Comparison of ENCODE assay signal across 11 cellular contexts in genomic region chr6:117463762-117464665, GRCh38. TPM values are rescaled to one million over a fixed set of nuclear protein-coding genes. Genes with fewer than 3 reads are reported as not detected.
DNase-seq lines count a peak whose midpoint lies in the region; ATAC-seq and TF ChIP-seq lines count a peak whose summit lies in the region.
"Had no signal": no experiment of that assay in that cellular context is flagged by ENCODE, and none has a peak within 500 bp of the region (broad histone marks: within the 10 kb centered on the region; RNA-seq: fewer than 3 reads in every experiment).

No MANE protein-coding gene starts in this region.

- H2BK20ac ChIP-seq in H9 (ENCODE audit: low read depth, low read length, poor library complexity, severe bottlenecking): no peak overlapping the region

- no peaks in the 10 kb centered on the region for H3K27me3 ChIP-seq in H9 (ENCODE audit: insufficient read depth, low read length)
- H3K27me3 ChIP-seq: neural progenitor cell had no signal

- H3K4me3 Mint-ChIP-seq in immature natural killer cell (peak overlapping the region in 3 of 5 donors; percentile 7 to 31 (median 24)), H9 (no peak overlapping the region), nephron progenitor cell (no peak overlapping the region)
- H3K4me3 Mint-ChIP-seq: brain, neural progenitor cell had no signal

- H3K27me3 Mint-ChIP-seq in immature natural killer cell (ENCODE audit: low read depth in 3 of 3): peaks cover 0 to 7% (median 2%) of the 10 kb centered on the region in 3 donors
- H3K27me3 Mint-ChIP-seq in H9 (ENCODE audit: low read depth): no peaks in the 10 kb centered on the region
- peaks cover 11% of the 10 kb centered on the region for H3K27me3 Mint-ChIP-seq in nephron progenitor cell (ENCODE audit: low read depth, poor library complexity)

- H3K79me2 ChIP-seq in H9 (ENCODE audit: insufficient read depth, low read length): no peaks in the 10 kb centered on the region

- no peak overlapping the region for H2AK5ac ChIP-seq in H9 (ENCODE audit: insufficient read length, low read length)

- H3K4me2 ChIP-seq in H9 (ENCODE audit: insufficient read depth, insufficient read length, low read length): no peak overlapping the region
- H3K4me2 ChIP-seq: neural progenitor cell had no signal

- H3K27ac Mint-ChIP-seq in immature natural killer cell (peak overlapping the region in 3 of 6 donors; percentile 29 to 57 (median 31)), H9 (no peak overlapping the region), nephron progenitor cell (no peak overlapping the region)
- H3K27ac Mint-ChIP-seq: brain, neural progenitor cell had no signal

- H3T11ph ChIP-seq in H9 (ENCODE audit: low read length): no peak overlapping the region

- no peak overlapping the region for H3K18ac ChIP-seq in H9 (ENCODE audit: insufficient read length, low read depth, low read length)

- H3K9me3 ChIP-seq in H9 (ENCODE audit: control insufficient read depth, low read depth, low read length): no peaks in the 10 kb centered on the region

- no peak overlapping the region for H2AFZ ChIP-seq in H9 (ENCODE audit: low read length)
- H2AFZ ChIP-seq: neural progenitor cell had no signal

- H3K9me3 Mint-ChIP-seq in immature natural killer cell (no peaks in the 10 kb centered on the region), H9 (no peaks in the 10 kb centered on the region), nephron progenitor cell (no peaks in the 10 kb centered on the region)
- H3K9me3 Mint-ChIP-seq: neural progenitor cell had no signal

- no peaks in the 10 kb centered on the region for H3K79me1 ChIP-seq in H9 (ENCODE audit: insufficient read depth, low read depth, low read length, poor library complexity, severe bottlenecking)

- H3K9ac ChIP-seq in H9 (ENCODE audit: extremely low read depth, insufficient read length, low read length): no peak overlapping the region
- H3K9ac ChIP-seq: neural progenitor cell had no signal

- H3K23me2 ChIP-seq in H9 (ENCODE audit: insufficient read length, low read depth, low read length, poor library complexity, severe bottlenecking): no peaks in the 10 kb centered on the region

- H3K4ac ChIP-seq in H9 (ENCODE audit: low read depth, low read length): no peak overlapping the region

- ATAC-seq in GM18505 (IDR thresholded peaks at IDR 0.05; ENCODE audit: unreplicated experiment): peak; percentile 58
- ATAC-seq in HG02623 (IDR thresholded peaks at IDR 0.05; ENCODE audit: unreplicated experiment): peak; percentile 55

- TF ChIP-seq CTCF in H9 (conservative IDR thresholded peaks at IDR 0.05) (no peak), nephron progenitor cell (IDR thresholded peaks at IDR 0.05) (no peak)

- no peak overlapping the region for H2BK120ac ChIP-seq in H9 (ENCODE audit: low read depth, low read length, poor library complexity, severe bottlenecking)

- no peak overlapping the region for H2BK12ac ChIP-seq in H9 (ENCODE audit: insufficient read length, low read depth, low read length)

- H3K14ac ChIP-seq in H9 (ENCODE audit: insufficient read depth, low read length): no peak overlapping the region

- H3K36me3 Mint-ChIP-seq in immature natural killer cell (no peaks in the 10 kb centered on the region), H9 (ENCODE audit: insufficient read depth in 1 of 3, low read depth in 3 of 3) (no peaks in the 10 kb centered on the region), nephron progenitor cell (ENCODE audit: low read depth) (no peaks in the 10 kb centered on the region)
- H3K36me3 Mint-ChIP-seq: brain, neural progenitor cell had no signal

- DNase-seq in SW480 (ENCODE audit: low spot score): peak; percentile 27
- no peak for DNase-seq in immature natural killer cell
- no peak for DNase-seq in head of caudate nucleus
- no peak for DNase-seq in NCI-H2171 treated with DMSO at 0.1 percent for 48 hours (lab: John Stamatoyannopoulos, UW)
- DNase-seq in H9: no peak
- DNase-seq in nephron progenitor cell: no peak
- DNase-seq: NCI-H82 had no signal

- no peak overlapping the region for H3K56ac ChIP-seq in H9 (ENCODE audit: insufficient read length, low read depth, low read length)

- no peak overlapping the region for H4K5ac ChIP-seq in H9 (ENCODE audit: insufficient read length, low read depth, low read length)

- no peak overlapping the region for H4K8ac ChIP-seq in H9 (replicated peaks; ENCODE audit: insufficient read length, low read depth, low read length)

- H3K27ac ChIP-seq in H9 (ENCODE audit: insufficient read length, low read depth, low read length): no peak overlapping the region
- H3K27ac ChIP-seq: neural progenitor cell had no signal

- H3K4me1 ChIP-seq in H9 (ENCODE audit: insufficient read depth, low read length): no peaks in the 10 kb centered on the region
- H3K4me1 ChIP-seq: neural progenitor cell had no signal

- no peak overlapping the region for H2BK15ac ChIP-seq in H9 (ENCODE audit: low read depth, low read length)

- no peak overlapping the region for H2BK5ac ChIP-seq in H9 (ENCODE audit: insufficient read length, low read length)

- H4K20me1 ChIP-seq in H9 (ENCODE audit: control insufficient read depth, insufficient read depth, insufficient read length): no peaks in the 10 kb centered on the region

- TF ChIP-seq POLR2A in GM18505 (IDR thresholded peaks at IDR 0.05; ENCODE audit: borderline replicate concordance, extremely low read depth, insufficient read depth, insufficient read length): no peak

- intact Hi-C loops in head of caudate nucleus (cut with DNase I): no loop called here

- H3K4me1 Mint-ChIP-seq in immature natural killer cell (peaks cover 37 to 64% of the 10 kb centered on the region in 2 donors), H9 (no peaks in the 10 kb centered on the region), nephron progenitor cell (no peaks in the 10 kb centered on the region)
- H3K4me1 Mint-ChIP-seq: brain, neural progenitor cell had no signal

- H3K23ac ChIP-seq in H9 (ENCODE audit: insufficient read length, low read depth, low read length): no peak overlapping the region

- H4K91ac ChIP-seq in H9 (ENCODE audit: insufficient read length, low read depth, low read length): no peak overlapping the region

- WGBS in H9 (ENCODE audit: extremely low coverage, insufficient read length, low lambda C conversion rate): no CpG with 5 or more reads among the region's 4 CpGs

RNA-seq across cellular contexts. Expression of gene DCBLD1, which starts 18.5 kb away (rescaled TPM):
- 1 to 10 TPM in 2 of 3 donors, under 1 TPM in 1; 0.37 to 5.2 (median 4.0) TPM for polyA plus RNA-seq in immature natural killer cell
- total RNA-seq in H9 (2021): 8.5 and 10.1 TPM in 2 replicates

RNA-seq across cellular contexts. Expression of gene ROS1, which starts 38.3 kb away (rescaled TPM):
- polyA plus RNA-seq in immature natural killer cell: not detected
- total RNA-seq in H9 (2021): not detected in 2 replicates

Comparison
In these comparisons a context has a peak if more than half of its experiments do, and no peak if none do; other contexts are left out.
1. H3K4me3 Mint-ChIP-seq: peak in immature natural killer cell (3 of 5); none in H9 (0 of 2) and nephron progenitor cell (single experiment).